30 cellular contexts compared by ENCODE assay signal in genomic region chr6:51129043-51129442, GRCh38.
"Had no signal": no experiment of that assay in that cellular context is flagged by ENCODE, and none has a peak within 500 bp of the region (broad histone marks: within the 10 kb centered on the region; RNA-seq: fewer than 3 reads in every experiment).

No MANE protein-coding gene starts in this region.

- H3K9me3 ChIP-seq: ascending aorta, colonic mucosa, esophagus squamous epithelium had no signal

- H3K27me3 ChIP-seq: ascending aorta, breast epithelium, cardiac muscle cell, colonic mucosa, esophagus squamous epithelium, gastroesophageal sphincter, heart right ventricle, hepatocyte had no signal

- H3K4me3 ChIP-seq: ascending aorta, breast epithelium, cardiac muscle cell, colonic mucosa, esophagus squamous epithelium, gastroesophageal sphincter, heart right ventricle, hepatocyte had no signal

- ATAC-seq: activated CD4-positive, alpha-beta T cell treated with anti-CD3 and anti-CD28 coated beads for 36 hours; activated naive CD4-positive, alpha-beta T cell treated with anti-CD3 and anti-CD28 coated beads, Interleukin-2, amount 50 U/mL, for 72 hours; activated T-cell treated with anti-CD3 and anti-CD28 coated beads, Interleukin-2, amount 50 U/mL, for 4 hours; gastroesophageal sphincter; heart right ventricle; T-helper 17 cell had no signal

- H3K36me3 ChIP-seq: ascending aorta, breast epithelium, cardiac muscle cell, colonic mucosa, esophagus squamous epithelium, gastroesophageal sphincter, heart right ventricle, WERI-Rb-1 had no signal

- H3K4me1 ChIP-seq: ascending aorta, breast epithelium, colonic mucosa, esophagus squamous epithelium, gastroesophageal sphincter, heart right ventricle had no signal

- H3K79me2 ChIP-seq: hepatocyte had no signal

- FAIRE-seq: endometrium, endothelial cell of umbilical vein had no signal

- H3K27ac ChIP-seq: ascending aorta, breast epithelium, cardiac muscle cell, colonic mucosa, epithelial cell of prostate, esophagus squamous epithelium, gastroesophageal sphincter, heart right ventricle, hepatocyte, WERI-Rb-1 had no signal

- DNase-seq: activated B cell treated with CpG ODN at 0.5 μM for 24 hours; activated CD4-positive, alpha-beta memory T cell treated with anti-CD3 and anti-CD28 coated beads, Interleukin-2, amount 10 ng/mL, durations not matched to agents 7 days and 5 days; activated CD4-positive, alpha-beta T cell treated with anti-CD3 and anti-CD28 coated beads for 36 hours; activated CD4-positive, alpha-beta T cell treated with anti-CD3 and anti-CD28 coated beads, Interleukin-2, amount 10 ng/mL, durations not matched to agents 7 days and 5 days; activated CD4-positive, alpha-beta T cell treated with anti-CD3 and anti-CD28 coated beads, Interleukin-2, amount 50 U/mL, for 4 hours; activated CD4-positive, CD25-positive, alpha-beta regulatory T cell treated with anti-CD3 and anti-CD28 coated beads, Interleukin-2, amount 50 U/mL, for 72 hours; activated effector memory CD4-positive, alpha-beta T cell treated with anti-CD3 and anti-CD28 coated beads, Interleukin-2, amount 50 U/mL, for 16 hours; activated naive CD4-positive, alpha-beta T cell treated with anti-CD3 and anti-CD28 coated beads, Interleukin-2, amount 10 ng/mL, durations not matched to agents 7 days and 5 days; activated naive CD8-positive, alpha-beta T cell treated with anti-CD3 and anti-CD28 coated beads, Interleukin-2, amount 10 ng/mL, durations not matched to agents 7 days and 5 days; activated T-cell treated with anti-CD3 and anti-CD28 coated beads, Interleukin-2, amount 50 U/mL, for 4 hours; central memory CD4-positive, alpha-beta T cell; cerebellar nuclear complex; colonic mucosa; effector CD8-positive, alpha-beta T cell; esophagus squamous epithelium; foreskin melanocyte; heart right ventricle; T-helper 1 cell; T-helper 17 cell; T1000; WERI-Rb-1 had no signal

- H3K4me2 ChIP-seq: hepatocyte had no signal

- H2AFZ ChIP-seq: hepatocyte had no signal
